1 cellular context compared by ENCODE assay signal in genomic region chr11:2404735-2405196, GRCh38.
TF ChIP-seq lines count a peak whose summit lies in the region.

No MANE protein-coding gene starts in this region.

TF ChIP-seq in H1, 55 proteins besides CTCF, POLR2A, EP300 and RAD21:
- TF ChIP-seq TEAD4 (IDR thresholded peaks at IDR 0.05; ENCODE audit: low read depth, low read length), result no peak
- TF ChIP-seq CHD2 (IDR thresholded peaks at IDR 0.05; ENCODE audit: low read length), result no peak
- no peak for TF ChIP-seq BRCA1 (IDR thresholded peaks at IDR 0.05; ENCODE audit: low read depth, low read length)
- no peak for TF ChIP-seq SIRT6 (IDR thresholded peaks at IDR 0.05; ENCODE audit: low read length)
- no peak for TF ChIP-seq NRF1 (IDR thresholded peaks at IDR 0.05; ENCODE audit: low read depth, low read length)
- TF ChIP-seq SIX5 (IDR thresholded peaks at IDR 0.05; ENCODE audit: low read depth, low read length), result no peak
- no peak for TF ChIP-seq BACH1 (IDR thresholded peaks at IDR 0.05; ENCODE audit: low read length)
